11 cellular contexts compared by ENCODE assay signal in the genomic region with DNA sequence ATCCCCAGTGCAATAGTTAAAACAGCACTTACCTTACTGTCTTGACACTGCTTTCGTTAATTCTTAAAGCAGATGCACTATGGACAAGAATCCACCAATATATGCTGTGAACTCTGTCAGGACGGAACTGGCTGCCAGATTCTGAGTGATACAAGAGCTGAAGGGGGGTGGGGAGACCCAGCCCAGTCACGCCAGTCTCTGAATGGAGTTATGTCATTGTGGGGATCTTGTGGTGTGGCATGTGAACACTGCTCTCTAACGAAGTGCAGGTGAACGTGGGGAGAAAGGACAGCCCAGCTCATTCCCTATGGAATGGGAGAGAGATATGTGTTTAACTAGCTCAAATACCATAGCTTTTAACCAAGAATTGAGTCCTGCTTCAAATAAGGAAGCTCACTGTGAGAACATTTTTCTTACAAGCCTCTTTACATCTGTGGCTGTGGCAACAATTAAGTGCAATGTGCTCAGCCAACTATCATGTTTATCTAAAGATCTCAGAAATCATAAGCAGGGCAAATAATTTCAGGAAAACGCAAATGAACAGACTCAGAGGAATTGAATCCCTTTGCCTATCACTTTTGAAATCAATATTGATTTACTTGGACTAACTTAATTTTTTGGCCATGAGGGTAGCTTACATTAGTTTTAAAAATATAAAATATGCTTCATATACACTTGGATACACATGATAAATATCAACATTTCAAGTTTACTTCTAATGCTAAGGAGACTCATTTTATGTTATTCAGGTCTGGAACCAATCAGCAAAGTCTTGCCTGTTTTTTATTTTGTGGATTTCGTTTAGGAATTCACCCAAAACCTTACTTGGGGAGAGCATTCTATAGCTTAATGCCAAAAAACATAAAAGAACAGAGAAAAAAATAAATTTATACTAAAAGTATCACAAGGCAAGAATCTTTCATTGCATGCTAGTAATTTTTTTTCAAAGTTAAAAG. TPM values are rescaled to one million over a fixed set of nuclear protein-coding genes. Genes with fewer than 3 reads are reported as not detected.
A peak's percentile ranks its signal among the peaks of the same experiment; 100 is the strongest.
DNase-seq lines count a peak whose midpoint lies in the region; ATAC-seq and TF ChIP-seq lines count a peak whose summit lies in the region.
"Had no signal": no experiment of that assay in that cellular context is flagged by ENCODE, and none has a peak within 500 bp of the region (broad histone marks: within the 10 kb centered on the region; RNA-seq: fewer than 3 reads in every experiment).

A gene with protein sequence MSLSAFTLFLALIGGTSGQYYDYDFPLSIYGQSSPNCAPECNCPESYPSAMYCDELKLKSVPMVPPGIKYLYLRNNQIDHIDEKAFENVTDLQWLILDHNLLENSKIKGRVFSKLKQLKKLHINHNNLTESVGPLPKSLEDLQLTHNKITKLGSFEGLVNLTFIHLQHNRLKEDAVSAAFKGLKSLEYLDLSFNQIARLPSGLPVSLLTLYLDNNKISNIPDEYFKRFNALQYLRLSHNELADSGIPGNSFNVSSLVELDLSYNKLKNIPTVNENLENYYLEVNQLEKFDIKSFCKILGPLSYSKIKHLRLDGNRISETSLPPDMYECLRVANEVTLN (minus strand): TSS at position 129 of the 956 bp plus-strand sequence. CDS start 2,515 bp downstream, outside the sequence.

- H3K4me2 ChIP-seq in fibroblast of lung (ENCODE audit: extremely low read depth, insufficient read depth, low read length), result peak within 1 kb of the TSS; percentile 53
- H3K4me2 ChIP-seq: BLaER1 treated with 17β-estradiol and CSF1 and Interleukin-3, amounts not matched to agents 10 nM and 100 nM had no signal

- H4K20me1 ChIP-seq in fibroblast of lung (ENCODE audit: control insufficient read depth, extremely low read depth, insufficient read depth, low read length), result no peaks in the 10 kb centered on the region
- H4K20me1 ChIP-seq: BLaER1 treated with 17β-estradiol and CSF1 and Interleukin-3, amounts not matched to agents 10 nM and 100 nM had no signal

- H3K4me3 ChIP-seq in fibroblast of lung (replicated peaks in 1 of 4; ENCODE audit: control extremely low read depth in 1 of 4, insufficient read depth in 1 of 4, low read depth in 3 of 4, low read length in 4 of 4), result peak within 1 kb of the TSS; percentile 42 to 73 (median 60)
- H3K4me3 ChIP-seq: BLaER1 treated with 17β-estradiol and CSF1 and Interleukin-3, amounts not matched to agents 10 nM and 100 nM had no signal

- no peaks in the 10 kb centered on the region for H3K36me3 ChIP-seq in fibroblast of lung (ENCODE audit: control insufficient read depth, insufficient read depth, low read length)
- H3K36me3 ChIP-seq: BLaER1 treated with 17β-estradiol and CSF1 and Interleukin-3, amounts not matched to agents 10 nM and 100 nM had no signal

- TF ChIP-seq CTCF in fibroblast of lung (conservative IDR thresholded peaks at IDR 0.05 in 1 of 2, IDR thresholded peaks at IDR 0.05 in 1 of 2; ENCODE audit: low read depth in 1 of 2, low read length in 2 of 2), result no peak
- TF ChIP-seq CTCF in neural crest cell (conservative IDR thresholded peaks at IDR 0.05), result no peak

- peaks cover 11% of the 10 kb centered on the region for H3K4me1 ChIP-seq in fibroblast of lung (ENCODE audit: control insufficient read depth, extremely low read depth, insufficient read depth, low read length)
- H3K4me1 ChIP-seq: BLaER1 treated with 17β-estradiol and CSF1 and Interleukin-3, amounts not matched to agents 10 nM and 100 nM had no signal

- H3K27ac Mint-ChIP-seq in neural crest cell (ENCODE audit: unreplicated experiment), result peak within 1 kb of the TSS; percentile 10

- no peak for ATAC-seq in HG02763 (IDR thresholded peaks at IDR 0.05; ENCODE audit: unreplicated experiment)
- ATAC-seq in GM18505 (IDR thresholded peaks at IDR 0.05; ENCODE audit: unreplicated experiment), result no peak
- ATAC-seq in GM18867 (IDR thresholded peaks at IDR 0.05; ENCODE audit: unreplicated experiment), result no peak

- no peaks in the 10 kb centered on the region for H3K36me3 Mint-ChIP-seq in neural crest cell (ENCODE audit: low read depth)
- H3K36me3 Mint-ChIP-seq: naive B cell had no signal

- no peaks in the 10 kb centered on the region for H3K27me3 ChIP-seq in fibroblast of lung (ENCODE audit: control insufficient read depth, insufficient read depth, low read length)
- H3K27me3 ChIP-seq: BLaER1 treated with 17β-estradiol and CSF1 and Interleukin-3, amounts not matched to agents 10 nM and 100 nM had no signal

- peak within 1 kb of the TSS; percentile 12 for H3K27ac ChIP-seq in fibroblast of lung (ENCODE audit: insufficient read depth, low read length)
- H3K27ac ChIP-seq: BLaER1 treated with 17β-estradiol and CSF1 and Interleukin-3, amounts not matched to agents 10 nM and 100 nM had no signal

- H3K9ac ChIP-seq in fibroblast of lung (ENCODE audit: insufficient read depth, low read length), result peak within 1 kb of the TSS; percentile 40
- H3K9ac ChIP-seq: BLaER1 treated with 17β-estradiol and CSF1 and Interleukin-3, amounts not matched to agents 10 nM and 100 nM had no signal

- H3K4me3 Mint-ChIP-seq in neural crest cell, result peak within 1 kb of the TSS; percentile 0
- H3K4me3 Mint-ChIP-seq: naive B cell had no signal

- no peaks in the 10 kb centered on the region for H3K79me2 ChIP-seq in fibroblast of lung (ENCODE audit: control insufficient read depth, insufficient read depth, low read length)

- no peaks in the 10 kb centered on the region for H3K9me3 ChIP-seq in fibroblast of lung (ENCODE audit: control insufficient read depth, insufficient read depth, low read depth, low read length)
- H3K9me3 ChIP-seq: BLaER1 treated with 17β-estradiol and CSF1 and Interleukin-3, amounts not matched to agents 10 nM and 100 nM had no signal

- DNase-seq in SHP77 (lab: John Stamatoyannopoulos, UW) (peak; percentile 8 to 30), SHP77 treated with DMSO at 0.1 percent for 48 hours (lab: John Stamatoyannopoulos, UW) (no peak), fibroblast of lung (ENCODE audit: low read depth in 2 of 2) (peak; percentile 58 to 80), neural crest cell (ENCODE audit: low read depth, low spot score) (no peak)
- no peak for DNase-seq in NK-92 treated with Interleukin-12 subunit alpha and Interleukin-12 subunit beta, amount 100 ng/mL, for 24 hours (lab: John Stamatoyannopoulos, UW)
- DNase-seq: naive B cell, NCI-H1105 had no signal

- no peak for TF ChIP-seq POLR2A in GM18505 (IDR thresholded peaks at IDR 0.05; ENCODE audit: borderline replicate concordance, extremely low read depth, insufficient read depth, insufficient read length)

- H3K4me1 Mint-ChIP-seq in neural crest cell, result peaks cover 12% of the 10 kb centered on the region
- H3K4me1 Mint-ChIP-seq: naive B cell had no signal

- peak within 1 kb of the TSS; percentile 32 for H2AFZ ChIP-seq in fibroblast of lung (ENCODE audit: low read length)

- H3K9me3 Mint-ChIP-seq in neural crest cell, result peaks cover 3% of the 10 kb centered on the region
- H3K9me3 Mint-ChIP-seq: naive B cell had no signal

- H3K27me3 Mint-ChIP-seq in neural crest cell (ENCODE audit: low read depth), result no peaks in the 10 kb centered on the region
- H3K27me3 Mint-ChIP-seq: naive B cell had no signal

RNA-seq across cellular contexts. Expression of the gene that starts here (rescaled TPM):
- total RNA-seq in fibroblast of lung (217 and 240 TPM in 2 replicates), neural crest cell (30.2 and 33.9 TPM in 2 replicates)
- 146 and 577 TPM in 2 replicates for polyA plus RNA-seq in fibroblast of lung
- polyA plus RNA-seq in fibroblast of lung (2012), result 74.3 and 273 TPM in 2 replicates
- 12.2 and 24.6 TPM in 2 replicates for polyA minus RNA-seq in fibroblast of lung (ENCODE audit: low replicate concordance)

Comparison
In these comparisons a context has a peak if more than half of its experiments do, and no peak if none do; other contexts are left out.
1. DNase-seq: peak in SHP77 (2 of 2) and fibroblast of lung (2 of 2); none in SHP77 treated with DMSO at 0.1 percent for 48 hours (single experiment), neural crest cell (single experiment) and NK-92 treated with Interleukin-12 subunit alpha and Interleukin-12 subunit beta, amount 100 ng/mL, for 24 hours (single experiment).